Comparison of ENCODE assay signal across 26 cellular contexts in genomic region chr3:62577153-62577552, GRCh38.
"Had no signal": no experiment of that assay in that cellular context is flagged by ENCODE, and none has a peak within 500 bp of the region (broad histone marks: within the 10 kb centered on the region; RNA-seq: fewer than 3 reads in every experiment).

No MANE protein-coding gene starts in this region.

- H3K4me1 ChIP-seq: colonic mucosa had no signal

- ATAC-seq: activated CD4-positive, alpha-beta T cell treated with anti-CD3 and anti-CD28 coated beads for 36 hours; activated CD8-positive, alpha-beta memory T cell treated with anti-CD3 and anti-CD28 coated beads, Interleukin-2, amount 10 ng/mL, durations not matched to agents 7 days and 5 days; activated CD8-positive, alpha-beta T cell treated with anti-CD3 and anti-CD28 coated beads, Interleukin-2, amount 10 ng/mL, durations not matched to agents 7 days and 5 days; activated naive CD4-positive, alpha-beta T cell treated with anti-CD3 and anti-CD28 coated beads, Interleukin-2, amount 50 U/mL, for 72 hours; esophagus mucosa had no signal

- H3K36me3 ChIP-seq: brain microvascular endothelial cell, colonic mucosa had no signal

- H3K27ac ChIP-seq: brain microvascular endothelial cell, cardiac muscle cell, colonic mucosa had no signal

- H3K4me3 ChIP-seq: cardiac muscle cell, colonic mucosa had no signal

- H3K9me3 ChIP-seq: colonic mucosa had no signal

- H3K27me3 ChIP-seq: brain microvascular endothelial cell, cardiac muscle cell, colonic mucosa had no signal

- DNase-seq: activated CD4-positive, alpha-beta memory T cell treated with anti-CD3 and anti-CD28 coated beads for 36 hours; activated CD4-positive, alpha-beta T cell treated with anti-CD3 and anti-CD28 coated beads for 36 hours; activated CD4-positive, alpha-beta T cell treated with anti-CD3 and anti-CD28 coated beads, Interleukin-2, amount 10 ng/mL, durations not matched to agents 24 days and 14 days; activated CD4-positive, CD25-positive, alpha-beta regulatory T cell; activated CD4-positive, CD25-positive, alpha-beta regulatory T cell treated with anti-CD3 and anti-CD28 coated beads, Interleukin-2, amount 50 U/mL, for 72 hours; activated CD8-positive, alpha-beta memory T cell treated with anti-CD3 and anti-CD28 coated beads, Interleukin-2, amount 10 ng/mL, durations not matched to agents 7 days and 5 days; activated CD8-positive, alpha-beta memory T cell treated with anti-CD3 and anti-CD28 coated beads, Interleukin-2, amount 50 U/mL, for 4 hours; activated CD8-positive, alpha-beta T cell treated with anti-CD3 and anti-CD28 coated beads, Interleukin-2, amount 10 ng/mL, durations not matched to agents 7 days and 5 days; activated effector memory CD4-positive, alpha-beta T cell treated with anti-CD3 and anti-CD28 coated beads, Interleukin-2, amount 50 U/mL, for 16 hours; activated naive CD4-positive, alpha-beta T cell treated with anti-CD3 and anti-CD28 coated beads, Interleukin-2, amount 10 ng/mL, durations not matched to agents 7 days and 5 days; activated naive CD8-positive, alpha-beta T cell treated with anti-CD3 and anti-CD28 coated beads, Interleukin-2, amount 10 ng/mL, durations not matched to agents 7 days and 5 days; activated T-cell treated with anti-CD3 and anti-CD28 coated beads, Interleukin-2, amount 50 U/mL, for 1 hour; activated T-cell treated with anti-CD3 and anti-CD28 coated beads, Interleukin-2, amount 50 U/mL, for 48 hours; amniotic stem cell; anterior cingulate cortex; brain microvascular endothelial cell; central memory CD4-positive, alpha-beta T cell; cerebellar nuclear complex; colonic mucosa; effector CD8-positive, alpha-beta T cell; foreskin fibroblast; head of caudate nucleus; T-helper 2 cell had no signal
